ENCODE assay signal across 1 cellular context in the genomic region with DNA sequence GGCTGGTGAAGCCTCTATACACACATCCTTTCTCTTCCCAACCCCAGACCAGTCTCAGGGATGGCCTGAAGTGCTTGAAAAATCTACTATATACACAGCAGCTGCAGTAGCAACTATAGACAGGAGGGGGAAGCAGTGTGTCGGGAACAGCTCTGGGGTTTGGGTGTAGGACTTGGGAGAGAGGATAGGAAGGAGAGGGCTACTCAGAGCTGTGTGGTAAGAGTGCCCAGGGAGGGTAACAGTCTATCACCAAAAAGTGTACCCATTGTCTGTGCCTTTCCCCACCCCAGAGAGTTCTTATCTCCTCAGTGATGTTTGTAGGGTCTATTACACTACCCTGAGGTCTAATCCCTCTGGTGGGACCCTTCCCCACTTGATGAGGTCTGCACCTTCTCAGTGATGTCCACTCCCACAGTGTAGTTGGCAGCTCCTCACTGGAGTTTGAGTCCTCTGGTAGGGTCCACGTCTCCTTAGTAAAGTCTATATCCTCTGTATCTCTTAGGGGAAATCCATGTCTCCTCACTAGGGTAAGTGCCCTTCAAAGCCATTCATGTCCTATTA.
TF ChIP-seq lines count a peak whose summit lies in the region.

No MANE protein-coding gene starts in this region.

TF ChIP-seq in IMR-90, 13 proteins besides CTCF, POLR2A, EP300 and RAD21:
- TF ChIP-seq, protein P1, sequence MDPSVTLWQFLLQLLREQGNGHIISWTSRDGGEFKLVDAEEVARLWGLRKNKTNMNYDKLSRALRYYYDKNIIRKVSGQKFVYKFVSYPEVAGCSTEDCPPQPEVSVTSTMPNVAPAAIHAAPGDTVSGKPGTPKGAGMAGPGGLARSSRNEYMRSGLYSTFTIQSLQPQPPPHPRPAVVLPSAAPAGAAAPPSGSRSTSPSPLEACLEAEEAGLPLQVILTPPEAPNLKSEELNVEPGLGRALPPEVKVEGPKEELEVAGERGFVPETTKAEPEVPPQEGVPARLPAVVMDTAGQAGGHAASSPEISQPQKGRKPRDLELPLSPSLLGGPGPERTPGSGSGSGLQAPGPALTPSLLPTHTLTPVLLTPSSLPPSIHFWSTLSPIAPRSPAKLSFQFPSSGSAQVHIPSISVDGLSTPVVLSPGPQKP (IDR thresholded peaks at IDR 0.05; ENCODE audit: borderline replicate concordance, low read depth, low read length): no peak
- TF ChIP-seq SMC3 (IDR thresholded peaks at IDR 0.05; ENCODE audit: low read depth, low read length) (peak; percentile 97), MAZ (IDR thresholded peaks at IDR 0.05; ENCODE audit: borderline replicate concordance, low read depth, low read length) (peak; percentile 69; the same call in 1 of the 2 replicates), CHD1 (IDR thresholded peaks at IDR 0.05; ENCODE audit: low read depth, low read length) (no peak)
